Comparison of ENCODE assay signal across 9 cellular contexts in genomic region chr10:93352638-93353383, GRCh38.
DNase-seq lines count a peak whose midpoint lies in the region; ATAC-seq and TF ChIP-seq lines count a peak whose summit lies in the region.
"Had no signal": no experiment of that assay in that cellular context is flagged by ENCODE, and none has a peak within 500 bp of the region (broad histone marks: within the 10 kb centered on the region; RNA-seq: fewer than 3 reads in every experiment).

No MANE protein-coding gene starts in this region.

- no peak overlapping the region for H3K4me3 Mint-ChIP-seq in brain
- H3K4me3 Mint-ChIP-seq: activated naive CD8-positive, alpha-beta T cell had no signal

- H3K4me1 ChIP-seq in right lobe of liver = no peaks in the 10 kb centered on the region

- TF ChIP-seq POLR2A in right lobe of liver (IDR thresholded peaks at IDR 0.05) = no peak

- ATAC-seq in right lobe of liver (peak; percentile 35 to 69 (median 59)), GM19395 (IDR thresholded peaks at IDR 0.05; ENCODE audit: unreplicated experiment) (no peak), GM21526 (IDR thresholded peaks at IDR 0.05; ENCODE audit: low FRiP score, unreplicated experiment) (no peak)

- no peaks in the 10 kb centered on the region for H3K36me3 ChIP-seq in right lobe of liver

- intact Hi-C loops in right lobe of liver (cut with DNase I) = loop anchor here in 1 of 2 donors (10.0 kb wide), 1 partner anchor 238 kb away; no protein-coding TSS in a partner anchor

- H3K9me3 ChIP-seq in right lobe of liver = no peaks in the 10 kb centered on the region

- H3K36me3 Mint-ChIP-seq in brain = peaks cover 3% of the 10 kb centered on the region
- H3K36me3 Mint-ChIP-seq: activated naive CD8-positive, alpha-beta T cell had no signal

- H3K27ac Mint-ChIP-seq in brain = no peak overlapping the region
- H3K27ac Mint-ChIP-seq: activated naive CD8-positive, alpha-beta T cell had no signal

- whole genome bisulfite sequencing in right lobe of liver (ENCODE audit: insufficient coverage, low coverage, low lambda C conversion rate, missing lambda C conversion rate) = 31% methylated on average over 4 of the region's 6 CpGs

- H3K27me3 ChIP-seq in right lobe of liver = no peaks in the 10 kb centered on the region

- TF ChIP-seq CTCF in brain (conservative IDR thresholded peaks at IDR 0.05) (peak; percentile 73 to 83), right lobe of liver (IDR thresholded peaks at IDR 0.05) (peak; percentile 68 to 79 (median 70))

- H3K4me1 Mint-ChIP-seq in brain = no peaks in the 10 kb centered on the region

- no peak overlapping the region for H3K4me3 ChIP-seq in right lobe of liver

- H3K27ac ChIP-seq in right lobe of liver = no peak overlapping the region

- peaks cover 0 to 2% (median 0%) of the 10 kb centered on the region in 5 experiments for H3K9me3 Mint-ChIP-seq in brain

- peak; percentile 8 to 11 for DNase-seq in SHP77 (lab: John Stamatoyannopoulos, UW)
- DNase-seq in SHP77 treated with DMSO at 0.1 percent for 48 hours (lab: John Stamatoyannopoulos, UW) = no peak
- peak; percentile 16 for DNase-seq in NCI-H1105 (lab: John Stamatoyannopoulos, UW)
- DNase-seq in right lobe of liver = no peak
- DNase-seq in anterior cingulate cortex (lab: John Stamatoyannopoulos, UW) = no peak

- peaks cover 10% of the 10 kb centered on the region for H3K27me3 Mint-ChIP-seq in brain

Comparison
In these comparisons a context has a peak if more than half of its experiments do, and no peak if none do; other contexts are left out.
1. DNase-seq: peak in SHP77 (2 of 2) and NCI-H1105 (single experiment); none in SHP77 treated with DMSO at 0.1 percent for 48 hours (single experiment), right lobe of liver (0 of 3) and anterior cingulate cortex (0 of 58).
2. ATAC-seq: peak in right lobe of liver (4 of 4); none in GM19395 (single experiment) and GM21526 (single experiment).